Comparison of ENCODE assay signal across 18 cellular contexts in genomic region chr3:59444293-59444671, GRCh38.
DNase-seq lines count a peak whose midpoint lies in the region; ATAC-seq and TF ChIP-seq lines count a peak whose summit lies in the region.
"Had no signal": no experiment of that assay in that cellular context is flagged by ENCODE, and none has a peak within 500 bp of the region (broad histone marks: within the 10 kb centered on the region; RNA-seq: fewer than 3 reads in every experiment).

No MANE protein-coding gene starts in this region.

- H3K9ac ChIP-seq in Karpas-422 (ENCODE audit: low read length): no peak overlapping the region

- intact Hi-C loops in activated CD4-positive, alpha-beta T cell treated with anti-CD3 and anti-CD28 coated beads, Interleukin-2, amount 10 ng/mL, durations not matched to agents 24 days and 14 days (cut with micrococcal nuclease): loop anchor here (1.0 kb wide), 1 partner anchor 17 kb away; no protein-coding TSS in a partner anchor
- intact Hi-C loops in activated CD4-positive, alpha-beta memory T cell treated with anti-CD3 and anti-CD28 coated beads for 36 hours (cut with micrococcal nuclease): loop anchor here (1.0 kb wide), 4 partner anchors 13 to 58 kb away; no protein-coding TSS in a partner anchor
- intact Hi-C loops in natural killer cell (cut with micrococcal nuclease) (no loop called here), psoas muscle (cut with DNase I) (no loop called here)

- no peak overlapping the region for H2AFZ ChIP-seq in Karpas-422 (ENCODE audit: low read length)

- DNase-seq in activated CD4-positive, alpha-beta T cell treated with anti-CD3 and anti-CD28 coated beads, Interleukin-2, amount 10 ng/mL, durations not matched to agents 24 days and 14 days: peak; percentile 73
- no peak for DNase-seq in activated CD4-positive, alpha-beta T cell treated with anti-CD3 and anti-CD28 coated beads, Interleukin-2, amount 50 U/mL, for 4 hours
- DNase-seq in activated CD4-positive, alpha-beta memory T cell treated with anti-CD3 and anti-CD28 coated beads for 36 hours: peak; percentile 48
- DNase-seq in natural killer cell (no peak), psoas muscle (no peak), MG63 (no peak), Karpas-422 (no peak)
- DNase-seq: ACHN; activated CD8-positive, alpha-beta memory T cell treated with anti-CD3 and anti-CD28 coated beads for 24 hours; aorta; cortex of kidney; NCI-H1694; NCI-H526 treated with DMSO at 0.1 percent for 48 hours; nucleus accumbens; Peyer's patch; stimulated activated CD4-positive, alpha-beta T cell treated with anti-CD3 and anti-CD28 coated beads, Interleukin-12 subunit alpha, Interleukin-12 subunit beta, amount 100 ng/mL, for 4 hours; upper lobe of left lung had no signal

- no peak overlapping the region for H3K4me2 ChIP-seq in Karpas-422 (ENCODE audit: low read depth, low read length, poor library complexity, severe bottlenecking)

- H3K36me3 ChIP-seq in psoas muscle (ENCODE audit: insufficient read depth in 1 of 2, low read depth in 1 of 2) (no peaks in the 10 kb centered on the region), MG63 (no peaks in the 10 kb centered on the region), Karpas-422 (ENCODE audit: insufficient read depth, low read length) (no peaks in the 10 kb centered on the region)
- H3K36me3 ChIP-seq: Peyer's patch, upper lobe of left lung had no signal

- no peaks in the 10 kb centered on the region for H3K79me2 ChIP-seq in Karpas-422 (ENCODE audit: low read length)

- H3K4me1 ChIP-seq in psoas muscle (no peaks in the 10 kb centered on the region), Karpas-422 (ENCODE audit: low read length) (no peaks in the 10 kb centered on the region)
- H3K4me1 ChIP-seq: Peyer's patch, upper lobe of left lung had no signal

- H3K4me1 Mint-ChIP-seq in activated CD4-positive, alpha-beta T cell treated with anti-CD3 and anti-CD28 coated beads, Interleukin-2, amount 10 ng/mL, durations not matched to agents 24 days and 14 days: peaks cover 48% of the 10 kb centered on the region
- H3K4me1 Mint-ChIP-seq in activated CD4-positive, alpha-beta memory T cell treated with anti-CD3 and anti-CD28 coated beads for 36 hours (ENCODE audit: low read depth): peaks cover 50% of the 10 kb centered on the region
- H3K4me1 Mint-ChIP-seq in natural killer cell: peaks cover 25 to 41% of the 10 kb centered on the region in 2 donors

- no peaks in the 10 kb centered on the region for H3K27me3 Mint-ChIP-seq in activated CD4-positive, alpha-beta T cell treated with anti-CD3 and anti-CD28 coated beads, Interleukin-2, amount 10 ng/mL, durations not matched to agents 24 days and 14 days
- peaks cover 1% of the 10 kb centered on the region for H3K27me3 Mint-ChIP-seq in activated CD4-positive, alpha-beta memory T cell treated with anti-CD3 and anti-CD28 coated beads for 36 hours
- H3K27me3 Mint-ChIP-seq in natural killer cell (ENCODE audit: low read depth in 2 of 2): peaks cover 0 to 5% of the 10 kb centered on the region in 2 donors

- H3K9me2 ChIP-seq in Karpas-422 (replicated peaks; ENCODE audit: insufficient read depth, low read length): no peaks in the 10 kb centered on the region

- ATAC-seq in GM21447 (IDR thresholded peaks at IDR 0.05; ENCODE audit: unreplicated experiment) (peak; percentile 56), natural killer cell (peak; percentile 68 to 83 (median 77)), psoas muscle (no peak)

- H4K20me1 ChIP-seq in Karpas-422 (ENCODE audit: insufficient read depth, low read depth, low read length): no peaks in the 10 kb centered on the region

- CTCF ChIA-PET in activated CD4-positive, alpha-beta memory T cell treated with anti-CD3 and anti-CD28 coated beads for 36 hours (lab: Charles Lee): interaction anchor here (0.9 to 3.7 kb wide), 4 partner anchors 19 to 130 kb away, joined by 3 to 14 read pairs (median 4); no protein-coding TSS in a partner anchor

- TF ChIP-seq CTCF in natural killer cell (IDR thresholded peaks at IDR 0.05) (no peak), psoas muscle (IDR thresholded peaks at IDR 0.05) (no peak)

- H3K36me3 Mint-ChIP-seq in activated CD4-positive, alpha-beta T cell treated with anti-CD3 and anti-CD28 coated beads, Interleukin-2, amount 10 ng/mL, durations not matched to agents 24 days and 14 days (ENCODE audit: low read depth): peaks cover 5% of the 10 kb centered on the region
- no peaks in the 10 kb centered on the region for H3K36me3 Mint-ChIP-seq in activated CD4-positive, alpha-beta memory T cell treated with anti-CD3 and anti-CD28 coated beads for 36 hours
- H3K36me3 Mint-ChIP-seq in natural killer cell: no peaks in the 10 kb centered on the region

- H3K27ac Mint-ChIP-seq in activated CD4-positive, alpha-beta T cell treated with anti-CD3 and anti-CD28 coated beads, Interleukin-2, amount 10 ng/mL, durations not matched to agents 24 days and 14 days: peak overlapping the region; percentile 90
- peak overlapping the region; percentile 49 for H3K27ac Mint-ChIP-seq in activated CD4-positive, alpha-beta memory T cell treated with anti-CD3 and anti-CD28 coated beads for 36 hours
- H3K27ac Mint-ChIP-seq in natural killer cell: peak overlapping the region; percentile 35 to 86

- H3K9me3 ChIP-seq in psoas muscle (no peaks in the 10 kb centered on the region), MG63 (no peaks in the 10 kb centered on the region), Karpas-422 (ENCODE audit: low read length) (no peaks in the 10 kb centered on the region)
- H3K9me3 ChIP-seq: Peyer's patch, upper lobe of left lung had no signal

- peaks cover 11% of the 10 kb centered on the region for H3K9me3 Mint-ChIP-seq in activated CD4-positive, alpha-beta T cell treated with anti-CD3 and anti-CD28 coated beads, Interleukin-2, amount 10 ng/mL, durations not matched to agents 24 days and 14 days
- H3K9me3 Mint-ChIP-seq in activated CD4-positive, alpha-beta memory T cell treated with anti-CD3 and anti-CD28 coated beads for 36 hours: no peaks in the 10 kb centered on the region
- no peaks in the 10 kb centered on the region for H3K9me3 Mint-ChIP-seq in natural killer cell

- H3K4me3 ChIP-seq in psoas muscle (no peak overlapping the region), MG63 (no peak overlapping the region), Karpas-422 (ENCODE audit: low read length) (no peak overlapping the region)
- H3K4me3 ChIP-seq: Peyer's patch, upper lobe of left lung had no signal

- POLR2A ChIA-PET in activated CD4-positive, alpha-beta memory T cell treated with anti-CD3 and anti-CD28 coated beads for 36 hours (lab: Charles Lee): interaction anchor here (0.9 to 2.3 kb wide), 5 partner anchors 13 to 111 kb away, joined by 3 to 11 read pairs (median 4); no protein-coding TSS in a partner anchor

- H3K27me3 ChIP-seq in psoas muscle (ENCODE audit: insufficient read depth in 3 of 3, low read length in 2 of 3) (no peaks in the 10 kb centered on the region), MG63 (no peaks in the 10 kb centered on the region), Karpas-422 (ENCODE audit: low read length) (no peaks in the 10 kb centered on the region)
- H3K27me3 ChIP-seq: Peyer's patch, upper lobe of left lung had no signal

- H3K27ac ChIP-seq in psoas muscle: no peak overlapping the region
- no peak overlapping the region for H3K27ac ChIP-seq in Karpas-422 (ENCODE audit: low read length)
- H3K27ac ChIP-seq: upper lobe of left lung had no signal

- H3K4me3 Mint-ChIP-seq in activated CD4-positive, alpha-beta T cell treated with anti-CD3 and anti-CD28 coated beads, Interleukin-2, amount 10 ng/mL, durations not matched to agents 24 days and 14 days: peak overlapping the region; percentile 73
- H3K4me3 Mint-ChIP-seq in activated CD4-positive, alpha-beta memory T cell treated with anti-CD3 and anti-CD28 coated beads for 36 hours: peak overlapping the region; percentile 38
- H3K4me3 Mint-ChIP-seq in natural killer cell: no peak overlapping the region

- 41 to 59% (median 50%) methylated on average over 1 of the region's 1 CpG for WGBS in psoas muscle, 3 donors

Comparison
In these comparisons a context has a peak if more than half of its experiments do, and no peak if none do; other contexts are left out.
1. DNase-seq: peak in activated CD4-positive, alpha-beta T cell treated with anti-CD3 and anti-CD28 coated beads, Interleukin-2, amount 10 ng/mL, durations not matched to agents 24 days and 14 days (single experiment) and activated CD4-positive, alpha-beta memory T cell treated with anti-CD3 and anti-CD28 coated beads for 36 hours (single experiment); none in activated CD4-positive, alpha-beta T cell treated with anti-CD3 and anti-CD28 coated beads, Interleukin-2, amount 50 U/mL, for 4 hours (0 of 2), natural killer cell (single experiment), psoas muscle (0 of 2), MG63 (single experiment) and Karpas-422 (single experiment).
2. ATAC-seq: peak in GM21447 (single experiment) and natural killer cell (3 of 3); none in psoas muscle (0 of 4).
3. intact Hi-C loops: an anchor here in activated CD4-positive, alpha-beta T cell treated with anti-CD3 and anti-CD28 coated beads, Interleukin-2, amount 10 ng/mL, durations not matched to agents 24 days and 14 days (1.0 kb wide) and activated CD4-positive, alpha-beta memory T cell treated with anti-CD3 and anti-CD28 coated beads for 36 hours (1.0 kb wide); none called in natural killer cell and psoas muscle.
4. Peak in every context shown above with its lines, with median percentiles within 50 percentile points of each other: H3K27ac Mint-ChIP-seq.